In the genomic region with DNA sequence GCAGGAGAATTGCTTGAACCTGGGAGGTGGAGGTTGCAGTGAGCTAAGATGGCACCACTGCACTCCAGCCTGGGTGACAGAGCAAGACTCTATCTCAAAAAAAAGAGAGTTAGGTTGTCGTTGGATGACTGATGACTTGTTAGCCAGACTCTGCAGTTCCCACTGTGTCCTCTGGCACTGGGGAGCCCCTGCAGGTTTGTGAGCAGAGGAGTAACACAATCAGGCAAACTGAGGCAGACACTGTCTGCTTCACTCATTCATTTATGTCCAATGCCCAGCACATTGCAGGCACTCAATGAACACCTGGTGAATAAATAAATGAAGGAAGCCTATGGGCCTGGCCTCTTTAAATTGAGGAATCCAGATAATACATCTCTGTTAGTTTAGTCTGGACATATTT, we compare ENCODE assay signal across 6 cellular contexts. TPM values are rescaled to one million over a fixed set of nuclear protein-coding genes. Genes with fewer than 3 reads are reported as not detected.
"Had no signal": no experiment of that assay in that cellular context is flagged by ENCODE, and none has a peak within 500 bp of the region (broad histone marks: within the 10 kb centered on the region; RNA-seq: fewer than 3 reads in every experiment).

No MANE protein-coding gene starts in this region.

- ATAC-seq: GM23338, HepG2 had no signal

- H3K4me3 ChIP-seq: GM23338 had no signal

- DNase-seq: H9, HCEC 1CT, KBM-7 had no signal

- H3K27ac ChIP-seq: HL-60 had no signal

RNA-seq across cellular contexts. Expression of a gene that starts 41.2 kb away (rescaled TPM):
- total RNA-seq: HepG2 had no signal
